Comparison of ENCODE assay signal across 30 cellular contexts in the genomic region with DNA sequence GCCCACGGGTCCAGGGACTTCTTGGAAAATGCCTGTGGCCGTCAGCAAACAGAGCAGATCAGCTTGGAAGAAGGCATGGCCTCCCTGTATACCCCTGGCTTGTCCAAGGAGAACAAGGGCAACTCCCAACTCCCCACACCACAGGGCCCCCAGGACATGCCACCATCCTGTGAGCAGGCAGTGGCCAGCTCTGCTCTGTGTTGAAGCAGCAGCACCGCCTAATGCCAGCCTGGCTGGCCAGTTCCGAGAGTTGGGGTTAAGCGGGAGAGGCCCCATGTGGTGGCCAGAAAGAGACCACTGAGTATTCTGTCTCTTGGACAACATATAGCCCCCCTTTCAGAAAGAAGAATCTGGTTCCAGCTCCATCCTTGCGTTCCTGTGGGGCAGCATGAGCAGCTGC.
"Had no signal": no experiment of that assay in that cellular context is flagged by ENCODE, and none has a peak within 500 bp of the region (broad histone marks: within the 10 kb centered on the region; RNA-seq: fewer than 3 reads in every experiment).

No MANE protein-coding gene starts in this region.

- H3K27me3 ChIP-seq: ovary, right lobe of liver, testis, transverse colon, upper lobe of right lung, uterus had no signal

- H3K4me1 ChIP-seq: prostate gland, transverse colon, upper lobe of right lung, uterus had no signal

- H3K36me3 Mint-ChIP-seq: naive B cell; naive thymus-derived CD8-positive, alpha-beta T cell; natural killer cell treated with Interleukin-12 subunit alpha and Interleukin-12 subunit beta and Interleukin-15 and Interleukin-18, amount 100 ng/mL, for 72 hours; stimulated activated memory B cell treated with anti-CD40 and anti-IgM and Interleukin-4, amounts not matched to agents 10 μg/mL and 1 μg/mL and 100 μg/mL, for 72 hours; type B pancreatic cell had no signal

- ATAC-seq: naive thymus-derived CD8-positive, alpha-beta T cell; natural killer cell treated with Interleukin-12 subunit alpha and Interleukin-12 subunit beta and Interleukin-15 and Interleukin-18, amount 100 ng/mL, for 72 hours; right cardiac atrium; stimulated activated memory B cell treated with anti-CD40 and anti-IgM and Interleukin-4, amounts not matched to agents 10 μg/mL and 1 μg/mL and 100 μg/mL, for 72 hours; stimulated activated naive CD8-positive, alpha-beta T cell treated with anti-CD3 and anti-CD28 coated beads, Interleukin-15, amount 100 ng/mL, for 72 hours; stimulated activated naive CD8-positive, alpha-beta T cell treated with anti-CD3 and anti-CD28 coated beads, Interleukin-15, Interleukin-2, amounts not matched to agents 100 U/mL and 50 U/mL, for 24 hours; upper lobe of right lung had no signal

- H3K4me3 ChIP-seq: ovary, prostate gland, right lobe of liver, sigmoid colon, suprapubic skin, testis, tibial artery, transverse colon, upper lobe of right lung, uterus had no signal

- H3K36me3 ChIP-seq: ovary, prostate gland, right lobe of liver, sigmoid colon, suprapubic skin, tibial artery, transverse colon, upper lobe of right lung, uterus had no signal

- H3K27ac ChIP-seq: ovary, parathyroid adenoma, prostate gland, right lobe of liver, sigmoid colon, suprapubic skin, testis, tibial artery, transverse colon, upper lobe of right lung, uterus had no signal

- H3K9me3 ChIP-seq: ovary, prostate gland, right lobe of liver, sigmoid colon, suprapubic skin, testis, tibial artery, transverse colon, upper lobe of right lung, uterus had no signal

- H3K27me3 Mint-ChIP-seq: stimulated activated memory B cell treated with anti-CD40 and anti-IgM and Interleukin-4, amounts not matched to agents 10 μg/mL and 1 μg/mL and 100 μg/mL, for 72 hours; type B pancreatic cell had no signal

- DNase-seq: naive B cell; occipital lobe; ovary; sigmoid colon; small intestine; stimulated activated CD4-positive, alpha-beta T cell treated with anti-CD3 and anti-CD28 coated beads, Interleukin-15, amount 100 ng/mL, for 24 hours; stimulated activated CD4-positive, alpha-beta T cell treated with anti-CD3 and anti-CD28 coated beads, Interleukin-2, amount 100 ng/mL, for 24 hours; stimulated activated CD4-positive, alpha-beta T cell treated with anti-CD3 and anti-CD28 coated beads, Interleukin-2, amount 100 ng/mL, for 48 hours; stimulated activated CD4-positive, alpha-beta T cell treated with anti-CD3 and anti-CD28 coated beads, Interleukin-4, amount 100 ng/mL, for 4 hours; stimulated activated CD8-positive, alpha-beta memory T cell treated with anti-CD3 and anti-CD28 coated beads, Interleukin-4, amount 100 ng/mL, for 48 hours; stimulated activated naive CD4-positive, alpha-beta T cell; stimulated activated naive CD8-positive, alpha-beta T cell treated with anti-CD3 and anti-CD28 coated beads, Interleukin-15, amount 100 ng/mL, for 72 hours; stimulated activated naive CD8-positive, alpha-beta T cell treated with anti-CD3 and anti-CD28 coated beads, Interleukin-15, Interleukin-2, amounts not matched to agents 100 U/mL and 50 U/mL, for 24 hours; substantia nigra; testis; tibial artery; transverse colon; upper lobe of right lung; uterus had no signal

- H3K9me3 Mint-ChIP-seq: naive B cell; naive thymus-derived CD8-positive, alpha-beta T cell; natural killer cell treated with Interleukin-12 subunit alpha and Interleukin-12 subunit beta and Interleukin-15 and Interleukin-18, amount 100 ng/mL, for 72 hours; nephron progenitor cell; neural crest cell; stimulated activated memory B cell treated with anti-CD40 and anti-IgM and Interleukin-4, amounts not matched to agents 10 μg/mL and 1 μg/mL and 100 μg/mL, for 72 hours; stimulated activated naive CD8-positive, alpha-beta T cell treated with anti-CD3 and anti-CD28 coated beads, Interleukin-15, amount 100 ng/mL, for 72 hours; type B pancreatic cell had no signal

- H3K4me1 Mint-ChIP-seq: stimulated activated memory B cell treated with anti-CD40 and anti-IgM and Interleukin-4, amounts not matched to agents 10 μg/mL and 1 μg/mL and 100 μg/mL, for 72 hours; stimulated activated naive CD8-positive, alpha-beta T cell treated with anti-CD3 and anti-CD28 coated beads, Interleukin-15, amount 100 ng/mL, for 72 hours had no signal

- H3K4me3 Mint-ChIP-seq: naive B cell; naive thymus-derived CD8-positive, alpha-beta T cell; natural killer cell treated with Interleukin-12 subunit alpha and Interleukin-12 subunit beta and Interleukin-15 and Interleukin-18, amount 100 ng/mL, for 72 hours; nephron progenitor cell; neural crest cell; stimulated activated memory B cell treated with anti-CD40 and anti-IgM and Interleukin-4, amounts not matched to agents 10 μg/mL and 1 μg/mL and 100 μg/mL, for 72 hours; stimulated activated naive CD8-positive, alpha-beta T cell treated with anti-CD3 and anti-CD28 coated beads, Interleukin-15, amount 100 ng/mL, for 72 hours; type B pancreatic cell had no signal

- H3K27ac Mint-ChIP-seq: naive B cell; naive thymus-derived CD8-positive, alpha-beta T cell; natural killer cell treated with Interleukin-12 subunit alpha and Interleukin-12 subunit beta and Interleukin-15 and Interleukin-18, amount 100 ng/mL, for 72 hours; stimulated activated memory B cell treated with anti-CD40 and anti-IgM and Interleukin-4, amounts not matched to agents 10 μg/mL and 1 μg/mL and 100 μg/mL, for 72 hours; stimulated activated naive CD8-positive, alpha-beta T cell treated with anti-CD3 and anti-CD28 coated beads, Interleukin-15, amount 100 ng/mL, for 72 hours; type B pancreatic cell had no signal
